ENCODE assay signal across 11 cellular contexts in genomic region chr7:139505563-139505962, GRCh38. TPM values are rescaled to one million over a fixed set of nuclear protein-coding genes. Genes with fewer than 3 reads are reported as not detected.
A peak's percentile ranks its signal among the peaks of the same experiment; 100 is the strongest.
DNase-seq lines count a peak whose midpoint lies in the region; ATAC-seq and TF ChIP-seq lines count a peak whose summit lies in the region.
"Had no signal": no experiment of that assay in that cellular context is flagged by ENCODE, and none has a peak within 500 bp of the region (broad histone marks: within the 10 kb centered on the region; RNA-seq: fewer than 3 reads in every experiment).

No MANE protein-coding gene starts in this region.

- no peak overlapping the region for H3K4me3 ChIP-seq in BE2C (ENCODE audit: low read depth, low read length)
- no peak overlapping the region for H3K4me3 ChIP-seq in GM12864 (ENCODE audit: low read depth, low read length)
- no peak overlapping the region for H3K4me3 ChIP-seq in Panc1 (ENCODE audit: low read depth in 2 of 2, low read length in 2 of 2)
- no peak overlapping the region for H3K4me3 ChIP-seq in fibroblast of the aortic adventitia (ENCODE audit: low read depth, low read length)
- H3K4me3 ChIP-seq: lung, transverse colon had no signal

- H3K9me3 ChIP-seq in BE2C (no peaks in the 10 kb centered on the region), Panc1 (ENCODE audit: control insufficient read depth, insufficient read depth, low read depth, low read length) (no peaks in the 10 kb centered on the region)
- H3K9me3 ChIP-seq: transverse colon had no signal

- TF ChIP-seq CTCF in BE2C (IDR thresholded peaks at IDR 0.05; ENCODE audit: low read depth, low read length) (peak; percentile 37), GM12864 (IDR thresholded peaks at IDR 0.05; ENCODE audit: low read depth, low read length, missing control alignments) (peak; percentile 47), Panc1 (IDR thresholded peaks at IDR 0.05) (peak; percentile 68), fibroblast of the aortic adventitia (IDR thresholded peaks at IDR 0.05; ENCODE audit: insufficient read depth, low read length) (peak; percentile 2)

- H3K4me1 ChIP-seq in BE2C (no peaks in the 10 kb centered on the region), Panc1 (ENCODE audit: control insufficient read depth, insufficient read depth, low read length) (no peaks in the 10 kb centered on the region)

- POLR2A ChIA-PET in Panc1 (lab: Charles Lee): no interaction called here

- ATAC-seq in Panc1 (peak; percentile 42; the same call in 1 of the 2 replicates), HG02678 (IDR thresholded peaks at IDR 0.05; ENCODE audit: unreplicated experiment) (no peak)
- ATAC-seq: effector memory CD8-positive, alpha-beta T cell had no signal

- no peaks in the 10 kb centered on the region for H3K36me3 ChIP-seq in BE2C
- H3K36me3 ChIP-seq in Panc1 (ENCODE audit: control insufficient read depth, insufficient read depth, low read length): no peaks in the 10 kb centered on the region
- H3K36me3 ChIP-seq: transverse colon had no signal

- DNase-seq in BE2C: peak; percentile 22
- no peak for DNase-seq in GM12864 (ENCODE audit: low read depth)
- no peak for DNase-seq in Panc1 (ENCODE audit: low read depth, low spot score)
- no peak for DNase-seq in fibroblast of the aortic adventitia (ENCODE audit: low read depth)
- DNase-seq in HPDE6-E6E7 (ENCODE audit: extremely low spot score): no peak
- no peak for DNase-seq in activated CD4-positive, CD25-positive, alpha-beta regulatory T cell treated with anti-CD3 and anti-CD28 coated beads, Interleukin-2, amount 50 U/mL, for 72 hours
- no peak for DNase-seq in dedifferentiated amniotic fluid mesenchymal stem cell (ENCODE audit: extremely low spot score)
- DNase-seq: effector memory CD8-positive, alpha-beta T cell; transverse colon had no signal

- no peaks in the 10 kb centered on the region for H3K27me3 ChIP-seq in BE2C
- no peaks in the 10 kb centered on the region for H3K27me3 ChIP-seq in Panc1 (ENCODE audit: control insufficient read depth, insufficient read depth, low read length)
- H3K27me3 ChIP-seq: transverse colon had no signal

- in situ Hi-C loops in Panc1 (cut with HindIII; ENCODE audit: low pct_unique_long_range_greater_than_20kb, low sequenced_read_pairs): no loop called here

- intact Hi-C loops in Panc1 (cut with micrococcal nuclease; ENCODE audit: unreplicated experiment): loop anchor here (10.0 kb wide), 1 partner anchor 119 kb away; no protein-coding TSS in a partner anchor

- CTCF ChIA-PET in Panc1 (lab: Charles Lee): no interaction called here

- H3K27ac ChIP-seq in Panc1 (ENCODE audit: low read length): no peak overlapping the region
- H3K27ac ChIP-seq: transverse colon had no signal

- no TSS peak for BruUV-seq in Panc1 (replicated peaks; lab: Mats Ljungman, UMichigan)

RNA-seq across cellular contexts. Expression of gene CLEC2L, which starts 17.9 kb away (rescaled TPM):
- polyA plus RNA-seq in BE2C (2012; ENCODE audit: insufficient read depth, insufficient read length, low read depth): not detected
- total RNA-seq in Panc1 (2021; ENCODE audit: unreplicated experiment): not detected
- 0.27 TPM for polyA plus RNA-seq in Panc1 (2012; ENCODE audit: insufficient read length)
- not detected in 2 replicates for total RNA-seq in fibroblast of the aortic adventitia (ENCODE audit: low replicate concordance)
- total RNA-seq: lung had no signal

RNA-seq across cellular contexts. Expression of gene KLRG2, which starts 22.1 kb away (rescaled TPM):
- polyA plus RNA-seq in BE2C (2012; ENCODE audit: insufficient read depth, insufficient read length, low read depth): not detected
- not detected for total RNA-seq in Panc1 (2021; ENCODE audit: unreplicated experiment)
- not detected for polyA plus RNA-seq in Panc1 (2012; ENCODE audit: insufficient read length)
- total RNA-seq in fibroblast of the aortic adventitia (ENCODE audit: low replicate concordance): not detected in 2 replicates
- total RNA-seq: transverse colon had no signal

Comparison
In these comparisons a context has a peak if more than half of its experiments do, and no peak if none do; other contexts are left out.
1. CTCF ChIP-seq: peak in every context shown above with its lines; median percentile 68 in Panc1; 47 in GM12864; 37 in BE2C; 2 in fibroblast of the aortic adventitia.